ENCODE assay signal across 35 cellular contexts in the genomic region with DNA sequence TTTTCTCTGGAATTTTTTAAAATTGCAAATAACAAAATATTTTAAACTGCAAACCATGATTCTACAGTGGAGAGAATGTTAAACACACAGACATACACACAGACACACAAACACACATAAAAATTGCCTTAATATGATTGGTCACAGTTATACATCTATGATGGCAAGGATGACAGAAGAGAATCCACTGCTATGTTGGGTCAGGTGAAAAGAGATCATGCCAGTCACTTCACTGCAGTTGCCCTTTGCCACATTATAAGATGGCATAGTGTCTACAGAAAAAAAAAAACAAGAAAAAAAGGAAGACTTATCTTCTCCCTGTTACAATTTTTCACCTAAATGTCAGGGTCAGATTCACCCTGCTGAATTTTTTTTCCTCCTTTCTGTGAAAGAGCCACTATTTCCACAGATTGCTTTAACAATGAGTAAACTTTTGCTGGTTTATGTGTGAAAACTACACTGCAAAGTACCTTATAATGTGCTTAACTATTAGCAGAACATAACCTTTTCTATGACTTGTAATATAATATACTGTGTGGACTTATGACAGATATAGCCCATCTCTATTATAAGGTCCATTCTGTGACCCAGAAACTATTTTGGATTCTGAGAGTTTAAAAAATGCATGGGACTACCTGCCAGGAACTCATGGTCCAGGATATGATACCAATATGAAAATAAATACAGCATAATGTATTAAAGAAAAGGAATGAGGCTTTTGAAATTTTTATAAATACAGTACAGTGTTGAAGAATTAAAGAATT.
"Had no signal": no experiment of that assay in that cellular context is flagged by ENCODE, and none has a peak within 500 bp of the region (broad histone marks: within the 10 kb centered on the region; RNA-seq: fewer than 3 reads in every experiment).

No MANE protein-coding gene starts in this region.

- H3K9ac ChIP-seq: KMS-11 had no signal

- H3K9me3 ChIP-seq: MG63 had no signal

- DNase-seq: Karpas-422, Kasumi-1, KBM-7, KG1, MG63, MM.1S, MV-4-11, NCI-H1048, NCI-H1092, NCI-H1092 treated with DMSO at 0.1 percent for 48 hours, NCI-H1105, NCI-H1105 treated with DMSO at 0.1 percent for 48 hours, NCI-H1417, NCI-H1417 treated with DMSO at 0.1 percent for 48 hours, NCI-H1436, NCI-H1436 treated with DMSO at 0.1 percent for 48 hours, NCI-H146, NCI-H1694, NCI-H1694 treated with DMSO at 0.1 percent for 48 hours, NCI-H187, NCI-H187 treated with DMSO at 0.1 percent for 48 hours, NCI-H1930, NCI-H2029, NCI-H2029 treated with DMSO at 0.1 percent for 48 hours, NCI-H2081, NCI-H2081 treated with DMSO at 0.1 percent for 48 hours, NCI-H2107, NCI-H2171, NCI-H2171 treated with DMSO at 0.1 percent for 48 hours, NCI-H2227 treated with DMSO at 0.1 percent for 48 hours, NCI-H226, NCI-H345, NCI-H446, NCI-H446 treated with DMSO at 0.1 percent for 48 hours had no signal

- H3K27ac ChIP-seq: KMS-11 had no signal

- H3K4me3 ChIP-seq: MG63 had no signal

- H3K4me2 ChIP-seq: KMS-11 had no signal

- H3K27me3 ChIP-seq: MG63 had no signal

- H3K36me3 ChIP-seq: MG63 had no signal
